Comparison of ENCODE assay signal across 1 cellular context in the genomic region with DNA sequence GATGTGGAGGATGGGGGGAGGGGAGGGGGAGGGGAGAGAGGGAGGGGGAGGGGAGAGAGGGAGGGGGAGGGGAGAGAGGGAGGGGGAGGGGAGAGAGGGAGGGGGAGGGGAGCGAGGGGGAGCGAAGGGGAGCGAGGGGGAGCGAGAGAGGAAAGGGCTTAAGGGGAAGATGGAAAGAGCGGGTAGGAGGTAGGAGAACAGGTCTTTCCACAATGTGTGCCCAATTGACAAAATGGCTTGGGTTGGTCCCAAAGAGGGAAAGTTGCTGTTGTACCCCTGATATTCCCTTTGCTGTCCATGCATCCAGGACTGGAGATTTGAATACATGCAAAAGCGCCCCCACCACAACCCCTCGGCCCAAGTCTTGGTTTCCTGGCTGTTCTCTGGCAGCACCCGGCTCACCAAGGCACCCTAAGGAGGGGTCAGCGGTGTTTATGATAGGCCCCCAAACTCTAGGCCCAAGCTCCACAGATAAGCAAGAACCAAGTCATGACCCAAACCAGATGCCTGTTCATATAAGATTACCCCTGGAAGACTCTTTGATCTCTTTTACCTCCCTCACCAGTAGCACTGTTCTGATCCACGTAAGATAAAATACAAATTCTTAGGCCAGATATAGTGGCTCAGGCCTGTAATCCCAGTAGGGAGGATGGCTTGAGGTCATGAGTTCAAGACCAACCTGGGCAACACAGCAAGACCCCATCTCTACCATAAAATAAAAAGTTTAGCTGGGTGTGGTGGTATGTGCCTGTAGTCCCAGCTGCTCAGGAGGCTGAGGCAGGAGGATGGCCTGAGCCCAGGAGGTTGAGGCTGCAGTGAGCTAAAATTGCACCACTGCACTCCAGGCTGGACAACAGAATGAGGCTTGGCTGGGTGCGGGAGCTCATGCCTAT.
TF ChIP-seq lines count a peak whose summit lies in the region.

No MANE protein-coding gene starts in this region.

TF ChIP-seq in A549, 52 proteins besides CTCF, POLR2A, EP300 and RAD21:
- TF ChIP-seq ESRRA (IDR thresholded peaks at IDR 0.05; ENCODE audit: borderline replicate concordance, low read length) (no peak), RFX5 (IDR thresholded peaks at IDR 0.05) (no peak), ZC3H11A (IDR thresholded peaks at IDR 0.05) (no peak), EHF (CRISPR knock-in tag; IDR thresholded peaks at IDR 0.05) (no peak), ZSCAN20 (CRISPR knock-in tag; IDR thresholded peaks at IDR 0.05) (no peak)
- TF ChIP-seq, protein P1, sequence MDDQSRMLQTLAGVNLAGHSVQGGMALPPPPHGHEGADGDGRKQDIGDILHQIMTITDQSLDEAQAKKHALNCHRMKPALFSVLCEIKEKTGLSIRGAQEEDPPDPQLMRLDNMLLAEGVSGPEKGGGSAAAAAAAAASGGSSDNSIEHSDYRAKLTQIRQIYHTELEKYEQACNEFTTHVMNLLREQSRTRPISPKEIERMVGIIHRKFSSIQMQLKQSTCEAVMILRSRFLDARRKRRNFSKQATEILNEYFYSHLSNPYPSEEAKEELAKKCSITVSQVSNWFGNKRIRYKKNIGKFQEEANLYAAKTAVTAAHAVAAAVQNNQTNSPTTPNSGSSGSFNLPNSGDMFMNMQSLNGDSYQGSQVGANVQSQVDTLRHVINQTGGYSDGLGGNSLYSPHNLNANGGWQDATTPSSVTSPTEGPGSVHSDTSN (IDR thresholded peaks at IDR 0.05) = no peak
- TF ChIP-seq, protein P2, sequence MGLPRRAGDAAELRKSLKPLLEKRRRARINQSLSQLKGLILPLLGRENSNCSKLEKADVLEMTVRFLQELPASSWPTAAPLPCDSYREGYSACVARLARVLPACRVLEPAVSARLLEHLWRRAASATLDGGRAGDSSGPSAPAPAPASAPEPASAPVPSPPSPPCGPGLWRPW (IDR thresholded peaks at IDR 0.05) = no peak
